ENCODE assay signal across 8 cellular contexts in genomic region chr12:401235-402126, GRCh38. TPM values are rescaled to one million over a fixed set of nuclear protein-coding genes. Genes with fewer than 3 reads are reported as not detected.
DNase-seq lines count a peak whose midpoint lies in the region; ATAC-seq and TF ChIP-seq lines count a peak whose summit lies in the region.

TSS of gene CCDC77 (plus strand) at chr12:401644. CDS start at chr12:409384, 7,740 bp downstream.

- peak within 1 kb of the TSS in 3 of 5 donors; percentile 5 to 22 (median 21) for H3K4me3 Mint-ChIP-seq in immature natural killer cell

- H3K9me3 Mint-ChIP-seq in immature natural killer cell, result no peaks in the 10 kb centered on the region

- DNase-seq in brain pericyte (ENCODE audit: low read depth, low spot score) (peak; percentile 75), immature natural killer cell (peak; percentile 93 to 94 (median 94)), SW 1271 (lab: John Stamatoyannopoulos, UW) (no peak), DMS 273 treated with DMSO at 0.1 percent for 48 hours (lab: John Stamatoyannopoulos, UW) (no peak)
- DNase-seq in stimulated activated CD4-positive, alpha-beta T cell treated with anti-CD3 and anti-CD28 coated beads, Interleukin-15, amount 100 ng/mL, for 24 hours, result peak; percentile 94

- no peaks in the 10 kb centered on the region for H3K4me1 Mint-ChIP-seq in immature natural killer cell

- no peaks in the 10 kb centered on the region for H3K36me3 Mint-ChIP-seq in immature natural killer cell

- peaks cover 0 to under 1% (median 0%) of the 10 kb centered on the region in 3 donors for H3K27me3 Mint-ChIP-seq in immature natural killer cell (ENCODE audit: low read depth in 3 of 3)

- ATAC-seq in GM18517 (IDR thresholded peaks at IDR 0.05; ENCODE audit: unreplicated experiment) (peak; percentile 98), HG02981 (IDR thresholded peaks at IDR 0.05; ENCODE audit: unreplicated experiment) (peak; percentile 95), SK-N-SH treated with all-trans-retinoic acid at 6 μM for 48 hours (peak; percentile 99)

- no peak within 1 kb of the TSS for H3K27ac Mint-ChIP-seq in immature natural killer cell

TF ChIP-seq in SK-N-SH treated with all-trans-retinoic acid at 6 μM for 48 hours, 23 proteins besides CTCF, POLR2A, EP300 and RAD21:
- TF ChIP-seq TSHZ2 (CRISPR knock-in tag; IDR thresholded peaks at IDR 0.05) (0 out of 2 replicates have a peak, but pooled peaks have one; percentile 18), ISL1 (CRISPR knock-in tag; IDR thresholded peaks at IDR 0.05) (no peak), ARNTL (CRISPR knock-in tag; IDR thresholded peaks at IDR 0.05; ENCODE audit: borderline replicate concordance, low read depth) (no peak)

RNA-seq across cellular contexts. Expression of gene CCDC77, which starts in this region (rescaled TPM):
- polyA plus RNA-seq in immature natural killer cell, result 1 to 10 TPM; 3.2 to 8.1 (median 3.5) TPM

Comparison
In these comparisons a context has a peak if more than half of its experiments do, and no peak if none do; other contexts are left out.
1. DNase-seq: peak in brain pericyte (single experiment), immature natural killer cell (3 of 3) and stimulated activated CD4-positive, alpha-beta T cell treated with anti-CD3 and anti-CD28 coated beads, Interleukin-15, amount 100 ng/mL, for 24 hours (single experiment); none in SW 1271 (0 of 2) and DMS 273 treated with DMSO at 0.1 percent for 48 hours (single experiment).
2. Peak in every context shown above with its lines, with median percentiles within 50 percentile points of each other: ATAC-seq.